18 cellular contexts compared by ENCODE assay signal in the genomic region with DNA sequence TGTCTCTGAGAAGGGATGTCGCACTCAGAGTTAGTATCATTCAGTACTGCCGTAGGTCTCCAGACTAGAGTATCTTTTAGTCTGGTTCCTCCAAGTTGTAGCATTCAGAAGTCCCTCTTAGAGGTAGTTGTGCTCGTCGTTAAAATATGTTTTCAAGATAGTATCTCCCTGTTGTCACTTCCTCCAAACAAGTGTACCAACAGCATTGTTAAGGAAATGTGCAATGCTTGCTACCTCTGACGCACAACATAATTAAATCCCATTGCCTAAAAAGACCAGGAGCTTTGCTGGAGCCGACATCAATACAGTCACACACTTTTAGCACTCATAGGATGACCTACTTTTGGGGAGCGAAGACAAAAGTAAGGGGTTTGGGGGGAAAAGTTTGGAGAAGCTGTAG.
"Had no signal": no experiment of that assay in that cellular context is flagged by ENCODE, and none has a peak within 500 bp of the region (broad histone marks: within the 10 kb centered on the region; RNA-seq: fewer than 3 reads in every experiment).

No MANE protein-coding gene starts in this region.

- DNase-seq: KBM-7, NCI-H1092 treated with DMSO at 0.1 percent for 48 hours, NCI-H1436, NCI-H187, NCI-H2029, NCI-H2081 treated with DMSO at 0.1 percent for 48 hours, NCI-H2171, NCI-H226, NCI-H446, NCI-H510A, NCI-H524 treated with DMSO at 0.1 percent for 48 hours, NCI-H69, NCI-H774, Right ventricle myocardium superior, RPMI8226, SIG-M5 had no signal

- H3K27me3 ChIP-seq: SJSA1 had no signal

- H3K4me3 ChIP-seq: SJSA1, SK-N-MC had no signal

- H3K27ac ChIP-seq: SJSA1, SK-N-MC had no signal

- H3K36me3 ChIP-seq: SJSA1 had no signal

- H3K9me3 ChIP-seq: SJSA1 had no signal
